In genomic region chr19:4597278-4597974, GRCh38 we compare ENCODE assay signal across 9 cellular contexts. TPM values are rescaled to one million over a fixed set of nuclear protein-coding genes. Genes with fewer than 3 reads are reported as not detected.
DNase-seq lines count a peak whose midpoint lies in the region; FAIRE-seq and TF ChIP-seq lines count a peak whose summit lies in the region.
"Had no signal": no experiment of that assay in that cellular context is flagged by ENCODE, and none has a peak within 500 bp of the region (broad histone marks: within the 10 kb centered on the region; RNA-seq: fewer than 3 reads in every experiment).

No MANE protein-coding gene starts in this region.

- H3K4me1 Mint-ChIP-seq in brain, result peaks cover 18% of the 10 kb centered on the region
- peaks cover 20% of the 10 kb centered on the region for H3K4me1 Mint-ChIP-seq in nephron progenitor cell

- H3K79me2 ChIP-seq in Loucy (ENCODE audit: insufficient read depth, low read length), result no peaks in the 10 kb centered on the region

- no peak for TF ChIP-seq CTCF in Loucy (conservative IDR thresholded peaks at IDR 0.05; ENCODE audit: low read length)
- TF ChIP-seq CTCF in brain (conservative IDR thresholded peaks at IDR 0.05), result no peak
- no peak for TF ChIP-seq CTCF in nephron progenitor cell (IDR thresholded peaks at IDR 0.05)

- no peak overlapping the region for H3K9ac ChIP-seq in Loucy (ENCODE audit: low read depth, low read length, poor library complexity, severe bottlenecking)

- DNase-seq in NCI-H2227 (lab: John Stamatoyannopoulos, UW; ENCODE audit: unreplicated experiment), result peak; percentile 67
- no peak for DNase-seq in NCI-H2227 treated with DMSO at 0.1 percent for 48 hours (lab: John Stamatoyannopoulos, UW)
- DNase-seq in nephron progenitor cell, result peak; percentile 80
- DNase-seq in GM12891 (ENCODE audit: insufficient read length, low spot score), result no peak
- DNase-seq in stimulated activated CD4-positive, alpha-beta T cell treated with anti-CD3 and anti-CD28 coated beads, Interleukin-2, amount 100 ng/mL, for 48 hours, result no peak
- no peak for DNase-seq in NCI-H146 (lab: John Stamatoyannopoulos, UW)

- H3K4me1 ChIP-seq in Loucy (ENCODE audit: insufficient read depth, low read length, poor library complexity, severe bottlenecking), result no peaks in the 10 kb centered on the region

- H3K27ac Mint-ChIP-seq in brain (peak overlapping the region in 3 of 5 experiments; percentile 22 to 93 (median 30)), nephron progenitor cell (peak overlapping the region; percentile 88)

- H3K27me3 Mint-ChIP-seq in brain (peaks cover 9% of the 10 kb centered on the region), nephron progenitor cell (ENCODE audit: low read depth, poor library complexity) (peaks cover 39% of the 10 kb centered on the region)

- no peaks in the 10 kb centered on the region for H3F3A ChIP-seq in Loucy (ENCODE audit: low read depth)

- H4K20me1 ChIP-seq in Loucy (ENCODE audit: insufficient read depth, low read length, poor library complexity, severe bottlenecking), result no peaks in the 10 kb centered on the region

- no peaks in the 10 kb centered on the region for H3K36me3 ChIP-seq in Loucy (ENCODE audit: insufficient read depth, low read length)
- H3K36me3 ChIP-seq: stomach had no signal

- H3K4me3 ChIP-seq in Loucy (ENCODE audit: low read length, poor library complexity, severe bottlenecking), result peak overlapping the region; percentile 20

- no peaks in the 10 kb centered on the region for H3K27me3 ChIP-seq in Loucy (ENCODE audit: insufficient read depth, low read length, poor library complexity, severe bottlenecking)

- peak overlapping the region; percentile 74 for H3K4me2 ChIP-seq in Loucy (ENCODE audit: low read depth, low read length, poor library complexity, severe bottlenecking)

- H3K36me3 Mint-ChIP-seq in brain (no peaks in the 10 kb centered on the region), nephron progenitor cell (ENCODE audit: low read depth) (no peaks in the 10 kb centered on the region)

- peak overlapping the region; percentile 60 to 80 (median 70) for H3K4me3 Mint-ChIP-seq in brain
- H3K4me3 Mint-ChIP-seq in nephron progenitor cell, result peak overlapping the region; percentile 77

- no peaks in the 10 kb centered on the region for H3K9me2 ChIP-seq in Loucy (replicated peaks; ENCODE audit: low read depth, low read length)

- no peak overlapping the region for H2AFZ ChIP-seq in Loucy (ENCODE audit: low read length)

- H3K9me3 Mint-ChIP-seq in brain, result peaks cover 0 to 5% (median 0%) of the 10 kb centered on the region in 5 experiments
- no peaks in the 10 kb centered on the region for H3K9me3 Mint-ChIP-seq in nephron progenitor cell

- TF ChIP-seq POLR2A in GM12891 (IDR thresholded peaks at IDR 0.05; ENCODE audit: low read depth, low read length), result no peak

- no peaks in the 10 kb centered on the region for H3K9me3 ChIP-seq in Loucy (ENCODE audit: insufficient read depth, low read depth, low read length)
- H3K9me3 ChIP-seq: stomach had no signal

- no peak for FAIRE-seq in GM12891 (lab: Jason Lieb, UNC)

TF ChIP-seq in GM12891, 5 proteins besides CTCF, POLR2A, EP300 and RAD21:
- TF ChIP-seq SPI1 (IDR thresholded peaks at IDR 0.05; ENCODE audit: low read depth, low read length) (no peak), POLR2AphosphoS5 (IDR thresholded peaks at IDR 0.05; ENCODE audit: low read depth, low read length) (no peak), POU2F2 (IDR thresholded peaks at IDR 0.05; ENCODE audit: low read depth, low read length) (no peak), PAX5 (IDR thresholded peaks at IDR 0.05; ENCODE audit: insufficient read depth, low read length, severe bottlenecking) (no peak), TAF1 (IDR thresholded peaks at IDR 0.05; ENCODE audit: low read depth, low read length) (no peak)

RNA-seq across cellular contexts. Expression of gene SEMA6B, which starts 37.9 kb away (rescaled TPM):
- polyA plus RNA-seq in brain (ENCODE audit: insufficient read depth, low read depth, low replicate concordance), result 39.1 TPM
- 0.03 TPM for polyA plus RNA-seq in GM12891 (2012; ENCODE audit: low read depth, missing spikeins)

RNA-seq across cellular contexts. Expression of gene TNFAIP8L1, which starts 41.9 kb away (rescaled TPM):
- 38.6 TPM for polyA plus RNA-seq in brain (ENCODE audit: insufficient read depth, low read depth, low replicate concordance)
- polyA plus RNA-seq in GM12891 (2012; ENCODE audit: low read depth, missing spikeins), result 9.2 TPM

RNA-seq across cellular contexts. Expression of gene LRG1, which starts 57.6 kb away (rescaled TPM):
- 0.14 TPM for polyA plus RNA-seq in brain (ENCODE audit: insufficient read depth, low read depth, low replicate concordance)
- polyA plus RNA-seq in GM12891 (2012; ENCODE audit: low read depth, missing spikeins), result 1.4 TPM

Comparison
In these comparisons a context has a peak if more than half of its experiments do, and no peak if none do; other contexts are left out.
1. DNase-seq: peak in NCI-H2227 (single experiment) and nephron progenitor cell (single experiment); none in NCI-H2227 treated with DMSO at 0.1 percent for 48 hours (single experiment), GM12891 (single experiment), stimulated activated CD4-positive, alpha-beta T cell treated with anti-CD3 and anti-CD28 coated beads, Interleukin-2, amount 100 ng/mL, for 48 hours (0 of 2) and NCI-H146 (single experiment).